In genomic region chr16:71780521-71781089, GRCh38 we compare ENCODE assay signal across 15 cellular contexts.
"Had no signal": no experiment of that assay in that cellular context is flagged by ENCODE, and none has a peak within 500 bp of the region (broad histone marks: within the 10 kb centered on the region; RNA-seq: fewer than 3 reads in every experiment).

No MANE protein-coding gene starts in this region.

- H3K27me3 ChIP-seq: esophagus squamous epithelium, right atrium auricular region, tibial nerve, uterus had no signal

- DNase-seq: activated CD4-positive, alpha-beta T cell treated with anti-CD3 and anti-CD28 coated beads, Interleukin-2, amount 50 U/mL, for 1 hour; activated CD8-positive, alpha-beta memory T cell treated with anti-CD3 and anti-CD28 coated beads, Interleukin-2, amount 50 U/mL, for 4 hours; effector CD8-positive, alpha-beta T cell; esophagus squamous epithelium; left colon; stimulated activated naive CD8-positive, alpha-beta T cell treated with anti-CD3 and anti-CD28 coated beads, Interleukin-15, Interleukin-2, amounts not matched to agents 100 U/mL and 50 U/mL, for 24 hours; T-cell; T-helper 9 cell; uterus had no signal

- H3K4me3 Mint-ChIP-seq: activated naive CD8-positive, alpha-beta T cell; activated T-helper 1 cell treated with anti-CD3 and anti-CD28 coated beads, Interleukin-12 subunit alpha, Interleukin-12 subunit beta, Interleukin-2, Interleukin-4 antibody, amounts not matched to agents 30 ng/mL and 10 ng/mL and 1 ng/mL, durations not matched to agents 14 hours and 24 hours and 36 hours; dendritic cell treated with granulocyte-macrophage colony-stimulating factor and Interleukin-4, amounts not matched to agents 40 ng/mL and 50 ng/mL, for 4 days; neural crest cell; T-cell had no signal

- H3K4me1 ChIP-seq: right atrium auricular region, uterus had no signal

- H3K27ac ChIP-seq: esophagus squamous epithelium, right atrium auricular region, tibial nerve, uterus had no signal

- H3K36me3 Mint-ChIP-seq: activated naive CD8-positive, alpha-beta T cell had no signal

- H3K9me3 Mint-ChIP-seq: activated T-helper 1 cell treated with anti-CD3 and anti-CD28 coated beads, Interleukin-12 subunit alpha, Interleukin-12 subunit beta, Interleukin-2, Interleukin-4 antibody, amounts not matched to agents 30 ng/mL and 10 ng/mL and 1 ng/mL, durations not matched to agents 14 hours and 24 hours and 36 hours; dendritic cell treated with granulocyte-macrophage colony-stimulating factor and Interleukin-4, amounts not matched to agents 40 ng/mL and 50 ng/mL, for 4 days; neural crest cell; T-cell had no signal

- H3K9me3 ChIP-seq: esophagus squamous epithelium, right atrium auricular region, tibial nerve, uterus had no signal

- H3K36me3 ChIP-seq: uterus had no signal

- H3K4me1 Mint-ChIP-seq: neural crest cell had no signal

- H3K4me3 ChIP-seq: esophagus squamous epithelium, right atrium auricular region, tibial nerve, uterus had no signal

- H3K27ac Mint-ChIP-seq: activated naive CD8-positive, alpha-beta T cell; activated T-helper 1 cell treated with anti-CD3 and anti-CD28 coated beads, Interleukin-12 subunit alpha, Interleukin-12 subunit beta, Interleukin-2, Interleukin-4 antibody, amounts not matched to agents 30 ng/mL and 10 ng/mL and 1 ng/mL, durations not matched to agents 14 hours and 24 hours and 36 hours; dendritic cell treated with granulocyte-macrophage colony-stimulating factor and Interleukin-4, amounts not matched to agents 40 ng/mL and 50 ng/mL, for 4 days; T-cell had no signal

- ATAC-seq: left colon; stimulated activated naive CD8-positive, alpha-beta T cell treated with anti-CD3 and anti-CD28 coated beads, Interleukin-15, Interleukin-2, amounts not matched to agents 100 U/mL and 50 U/mL, for 24 hours; T-cell had no signal

- H3K27me3 Mint-ChIP-seq: activated naive CD8-positive, alpha-beta T cell; dendritic cell treated with granulocyte-macrophage colony-stimulating factor and Interleukin-4, amounts not matched to agents 40 ng/mL and 50 ng/mL, for 4 days; T-cell had no signal
